Comparison of ENCODE assay signal across 12 cellular contexts in genomic region chr10:117360994-117361667, GRCh38. TPM values are rescaled to one million over a fixed set of nuclear protein-coding genes. Genes with fewer than 3 reads are reported as not detected.
A peak's percentile ranks its signal among the peaks of the same experiment; 100 is the strongest.
DNase-seq lines count a peak whose midpoint lies in the region; ATAC-seq, FAIRE-seq and TF ChIP-seq lines count a peak whose summit lies in the region.
"Had no signal": no experiment of that assay in that cellular context is flagged by ENCODE, and none has a peak within 500 bp of the region (broad histone marks: within the 10 kb centered on the region; RNA-seq: fewer than 3 reads in every experiment).

No MANE protein-coding gene starts in this region.

- no peaks in the 10 kb centered on the region for H3K9me1 ChIP-seq in endothelial cell of umbilical vein (replicated peaks; ENCODE audit: control insufficient read depth, extremely low read depth, insufficient read depth, low read length)

- BruUV-seq in MCF 10A (replicated peaks; lab: Mats Ljungman, UMichigan) (no TSS peak), endothelial cell of umbilical vein (replicated peaks; lab: Mats Ljungman, UMichigan) (no TSS peak)

- no peak overlapping the region for H2AFZ ChIP-seq in endothelial cell of umbilical vein (ENCODE audit: low read depth, low read length)

- peak; percentile 61 for ATAC-seq in HG03457 (IDR thresholded peaks at IDR 0.05; ENCODE audit: unreplicated experiment)
- ATAC-seq in Right ventricle myocardium inferior: no peak
- no peak for ATAC-seq in upper lobe of left lung (ENCODE audit: low FRiP score in 2 of 2)
- no peak for ATAC-seq in GM21367 (IDR thresholded peaks at IDR 0.05; ENCODE audit: unreplicated experiment)
- no peak for ATAC-seq in HG03280 (IDR thresholded peaks at IDR 0.05; ENCODE audit: unreplicated experiment)
- ATAC-seq: gastrocnemius medialis had no signal

- peaks cover 7% of the 10 kb centered on the region for H3K36me3 Mint-ChIP-seq in MCF 10A (ENCODE audit: insufficient read depth, unreplicated experiment)

- no peak overlapping the region for H3K4me3 Mint-ChIP-seq in MCF 10A (ENCODE audit: unreplicated experiment)
- H3K4me3 Mint-ChIP-seq: activated naive CD4-positive, alpha-beta T cell treated with anti-CD3 and anti-CD28 coated beads, Interleukin-2, amount 50 U/mL, for 24 hours; neural crest cell had no signal

- DNase-seq in MCF 10A (ENCODE audit: unreplicated experiment) (peak; percentile 32), breast epithelium (ENCODE audit: low spot score in 2 of 2) (no peak), endothelial cell of umbilical vein (ENCODE audit: low read depth, low spot score) (peak; percentile 47), Right ventricle myocardium inferior (ENCODE audit: missing footprints) (no peak), upper lobe of left lung (no peak)
- DNase-seq: gastrocnemius medialis, T1000 had no signal

- H3K36me3 ChIP-seq in breast epithelium (no peaks in the 10 kb centered on the region), endothelial cell of umbilical vein (ENCODE audit: control insufficient read depth in 2 of 2, extremely low read depth in 1 of 2, insufficient read depth in 2 of 2, low read length in 2 of 2) (no peaks in the 10 kb centered on the region), upper lobe of left lung (no peaks in the 10 kb centered on the region)
- H3K36me3 ChIP-seq: gastrocnemius medialis had no signal

- no peak for TF ChIP-seq EP300 in upper lobe of left lung (IDR thresholded peaks at IDR 0.05)

- H3K9ac ChIP-seq in endothelial cell of umbilical vein (replicated peaks; ENCODE audit: extremely low read depth, insufficient read depth, low read length): no peak overlapping the region

- CTCF ChIA-PET in MCF 10A (lab: Yijun Ruan, JAX) (interaction anchor here (0.7 to 1.3 kb wide), 5 partner anchors 10 to 1833 kb away, joined by 3 to 4 read pairs (median 3); no protein-coding TSS in a partner anchor), endothelial cell of umbilical vein (lab: Charles Lee) (interaction anchor here (0.8 to 2.6 kb wide), 6 partner anchors 10 to 186 kb away, joined by 3 to 15 read pairs (median 6); no protein-coding TSS in a partner anchor)

- H3K9me3 ChIP-seq in breast epithelium (no peaks in the 10 kb centered on the region), endothelial cell of umbilical vein (replicated peaks; ENCODE audit: control insufficient read depth, insufficient read depth, low read length) (no peaks in the 10 kb centered on the region), upper lobe of left lung (no peaks in the 10 kb centered on the region)
- H3K9me3 ChIP-seq: gastrocnemius medialis had no signal

- no peak for TF ChIP-seq POLR2A in breast epithelium (IDR thresholded peaks at IDR 0.05)
- TF ChIP-seq POLR2A in endothelial cell of umbilical vein (IDR thresholded peaks at IDR 0.05; ENCODE audit: low read depth, low read length): no peak
- no peak for TF ChIP-seq POLR2A in upper lobe of left lung (IDR thresholded peaks at IDR 0.05)

- no peak overlapping the region for H3K4me2 ChIP-seq in endothelial cell of umbilical vein (ENCODE audit: insufficient read depth, low read length)

- H3K9me3 Mint-ChIP-seq in MCF 10A (ENCODE audit: unreplicated experiment): no peaks in the 10 kb centered on the region
- H3K9me3 Mint-ChIP-seq: activated naive CD4-positive, alpha-beta T cell treated with anti-CD3 and anti-CD28 coated beads, Interleukin-2, amount 50 U/mL, for 24 hours; neural crest cell had no signal

- no peak overlapping the region for H3K27ac Mint-ChIP-seq in MCF 10A (ENCODE audit: low read depth, unreplicated experiment)

- H3K27ac ChIP-seq in breast epithelium (no peak overlapping the region), endothelial cell of umbilical vein (ENCODE audit: insufficient read depth, low read depth, low read length) (no peak overlapping the region), upper lobe of left lung (no peak overlapping the region)
- H3K27ac ChIP-seq: gastrocnemius medialis had no signal

- TF ChIP-seq CTCF in MCF 10A (IDR thresholded peaks at IDR 0.05; ENCODE audit: unreplicated experiment) (no peak), breast epithelium (IDR thresholded peaks at IDR 0.05) (no peak), endothelial cell of umbilical vein (IDR thresholded peaks at IDR 0.05; ENCODE audit: extremely low read depth in 1 of 2, insufficient read depth in 1 of 2, low read depth in 1 of 2, low read length in 2 of 2) (no peak), upper lobe of left lung (IDR thresholded peaks at IDR 0.05) (no peak)

- intact Hi-C loops in MCF 10A (cut with micrococcal nuclease): no loop called here
- intact Hi-C loops in breast epithelium (cut with DNase I; ENCODE audit: low total_unique reads): loop anchor here (5.0 kb wide), 1 partner anchor 1006 kb away; no protein-coding TSS in a partner anchor
- intact Hi-C loops in endothelial cell of umbilical vein (cut with micrococcal nuclease): loop anchor here (5.0 kb wide), 1 partner anchor 686 kb away; the partner anchor contains the start of gene RAB11FIP2
- intact Hi-C loops in Right ventricle myocardium inferior (cut with DNase I): no loop called here

- H3K27me3 Mint-ChIP-seq in MCF 10A (ENCODE audit: insufficient read depth, unreplicated experiment): no peaks in the 10 kb centered on the region
- H3K27me3 Mint-ChIP-seq: activated naive CD4-positive, alpha-beta T cell treated with anti-CD3 and anti-CD28 coated beads, Interleukin-2, amount 50 U/mL, for 24 hours had no signal

- H3K27me3 ChIP-seq in breast epithelium (no peaks in the 10 kb centered on the region), endothelial cell of umbilical vein (ENCODE audit: control insufficient read depth in 2 of 2, insufficient read depth in 2 of 2, low read length in 2 of 2) (no peaks in the 10 kb centered on the region), upper lobe of left lung (no peaks in the 10 kb centered on the region)
- H3K27me3 ChIP-seq: gastrocnemius medialis had no signal

- WGBS in upper lobe of left lung, 2 donors: 22 to 33% methylated on average over 3 of the region's 3 CpGs

- H3K4me1 Mint-ChIP-seq in MCF 10A (ENCODE audit: insufficient read depth, unreplicated experiment): peaks cover 33% of the 10 kb centered on the region

- H3K79me2 ChIP-seq in endothelial cell of umbilical vein (ENCODE audit: control insufficient read depth, insufficient read depth, low read length): peaks cover 77% of the 10 kb centered on the region

- no peak for FAIRE-seq in endothelial cell of umbilical vein (lab: Jason Lieb, UNC)

- dilution Hi-C loops in endothelial cell of umbilical vein (cut with MboI; ENCODE audit: extremely low pct_ligation_motif_present, low sequenced_read_pairs): no loop called here

- no peak overlapping the region for H3K4me3 ChIP-seq in breast epithelium
- no peak overlapping the region for H3K4me3 ChIP-seq in endothelial cell of umbilical vein (replicated peaks in 1 of 3; ENCODE audit: insufficient read depth in 1 of 3, low read depth in 1 of 3, low read length in 3 of 3)
- H3K4me3 ChIP-seq in upper lobe of left lung: no peak overlapping the region
- H3K4me3 ChIP-seq: gastrocnemius medialis had no signal

- POLR2A ChIA-PET in MCF 10A (lab: Yijun Ruan, JAX): interaction anchor here (0.8 to 4.3 kb wide), 10 partner anchors 10 to 38 kb away, joined by 3 to 65 read pairs (median 5); no protein-coding TSS in a partner anchor
- POLR2A ChIA-PET in endothelial cell of umbilical vein (lab: Charles Lee): no interaction called here

- peaks cover 11% of the 10 kb centered on the region for H4K20me1 ChIP-seq in endothelial cell of umbilical vein (replicated peaks; ENCODE audit: control insufficient read depth, extremely low read depth, insufficient read depth, low read length)

- no peaks in the 10 kb centered on the region for H3K4me1 ChIP-seq in breast epithelium
- H3K4me1 ChIP-seq in endothelial cell of umbilical vein (ENCODE audit: control insufficient read depth, extremely low read depth, insufficient read depth, low read length): peaks cover 37% of the 10 kb centered on the region
- H3K4me1 ChIP-seq in upper lobe of left lung: peaks cover 17 to 53% (median 27%) of the 10 kb centered on the region in 4 donors

TF ChIP-seq in endothelial cell of umbilical vein, 7 proteins besides CTCF, POLR2A, EP300 and RAD21:
- TF ChIP-seq JUN (IDR thresholded peaks at IDR 0.05; ENCODE audit: borderline replicate concordance, insufficient read depth, insufficient read length, low read depth): no peak
- no peak for TF ChIP-seq FOS (IDR thresholded peaks at IDR 0.05; ENCODE audit: borderline replicate concordance, insufficient read depth, low read length)
- TF ChIP-seq EZH2 (IDR thresholded peaks at IDR 0.05; ENCODE audit: borderline replicate concordance, low read depth, low read length, severe bottlenecking): no peak
- no peak for TF ChIP-seq GATA2 (IDR thresholded peaks at IDR 0.05; ENCODE audit: insufficient read depth, insufficient read length, low read depth, low read length)
- no peak for TF ChIP-seq MAX (IDR thresholded peaks at IDR 0.05; ENCODE audit: insufficient read depth, insufficient read length)
- TF ChIP-seq POLR2AphosphoS5 (IDR thresholded peaks at IDR 0.05; ENCODE audit: insufficient read depth, low read depth, low read length): no peak
- TF ChIP-seq MYC (IDR thresholded peaks at IDR 0.05; ENCODE audit: low read depth, low read length): no peak

RNA-seq across cellular contexts. Expression of gene PDZD8, which starts 14.1 kb away (rescaled TPM):
- 43.0 and 43.3 TPM in 2 replicates for total RNA-seq in MCF 10A (2022)
- 10 to 100 TPM; 27.5 to 51.2 (median 27.9) TPM for total RNA-seq in breast epithelium
- 21.9 and 22.6 TPM in 2 replicates for total RNA-seq in endothelial cell of umbilical vein
- 3.8 and 5.9 TPM in 2 replicates for polyA plus RNA-seq in endothelial cell of umbilical vein
- polyA plus RNA-seq in endothelial cell of umbilical vein (2011; cell fraction: cytosol; rRNA removed): 9.2 and 9.5 TPM in 2 replicates
- polyA plus RNA-seq in endothelial cell of umbilical vein (2011; cell fraction: nucleus; rRNA removed): 9.2 and 12.1 TPM in 2 replicates
- 18.0 and 24.7 TPM in 2 replicates for polyA plus RNA-seq in endothelial cell of umbilical vein (2012)
- 25.5 and 32.3 TPM in 2 replicates for polyA minus RNA-seq in endothelial cell of umbilical vein
- 76.1 TPM for polyA minus RNA-seq in endothelial cell of umbilical vein (2011; cell fraction: cytosol; rRNA and poly(A)+ RNA removed)
- polyA minus RNA-seq in endothelial cell of umbilical vein (2011; cell fraction: nucleus; rRNA and poly(A)+ RNA removed): 21.2 and 26.4 TPM in 2 replicates
- total RNA-seq in Right ventricle myocardium inferior: 20.0 TPM
- 10 to 100 TPM; 18.9 to 42.0 (median 34.0) TPM for total RNA-seq in upper lobe of left lung

Comparison
In these comparisons a context has a peak if more than half of its experiments do, and no peak if none do; other contexts are left out.
1. DNase-seq: peak in MCF 10A (single experiment) and endothelial cell of umbilical vein (single experiment); none in breast epithelium (0 of 2), Right ventricle myocardium inferior (single experiment) and upper lobe of left lung (0 of 2).
2. intact Hi-C loops: an anchor here in breast epithelium (5.0 kb wide) and endothelial cell of umbilical vein (5.0 kb wide); none called in MCF 10A and Right ventricle myocardium inferior.